1 cellular context compared by ENCODE assay signal in the genomic region with DNA sequence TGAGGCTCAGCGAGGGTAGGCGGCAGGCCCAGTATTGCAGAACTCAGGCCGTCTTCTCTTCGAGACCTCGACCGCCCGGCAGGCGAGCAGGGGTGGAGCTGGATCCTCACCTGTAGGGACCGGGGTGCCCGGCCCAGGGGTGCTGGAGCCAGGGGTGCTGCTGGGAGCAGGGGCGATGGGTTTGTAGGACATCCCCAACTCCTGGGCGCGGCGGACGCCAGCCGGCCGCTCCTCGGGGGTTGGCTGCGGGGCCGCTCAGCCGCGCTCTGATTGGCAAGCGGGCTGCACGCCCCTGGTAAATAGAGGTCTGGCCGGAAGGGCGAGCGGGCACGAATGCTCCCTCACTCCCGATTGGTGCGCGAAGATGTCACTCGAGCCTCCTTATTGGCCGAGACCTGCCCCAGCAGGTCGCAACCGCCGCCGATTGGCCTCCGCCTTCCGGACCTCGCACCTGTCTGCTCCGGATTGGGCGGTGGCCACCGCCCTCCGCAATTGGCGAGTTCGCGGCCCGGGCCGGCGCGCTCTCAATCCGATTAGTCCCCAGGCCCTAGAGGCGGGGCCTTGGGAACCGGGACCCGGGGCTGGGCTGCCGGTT.
A peak's percentile ranks its signal among the peaks of the same experiment; 100 is the strongest.
TF ChIP-seq lines count a peak whose summit lies in the region.

A gene with protein sequence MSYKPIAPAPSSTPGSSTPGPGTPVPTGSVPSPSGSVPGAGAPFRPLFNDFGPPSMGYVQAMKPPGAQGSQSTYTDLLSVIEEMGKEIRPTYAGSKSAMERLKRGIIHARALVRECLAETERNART (minus strand): TSS at position 272 of the 595 bp plus-strand sequence. CDS start 80 bp downstream, at position 192.

TF ChIP-seq in GM12878, 131 proteins besides CTCF, POLR2A, EP300 and RAD21 (continued from another document):
- TF ChIP-seq, protein P1, sequence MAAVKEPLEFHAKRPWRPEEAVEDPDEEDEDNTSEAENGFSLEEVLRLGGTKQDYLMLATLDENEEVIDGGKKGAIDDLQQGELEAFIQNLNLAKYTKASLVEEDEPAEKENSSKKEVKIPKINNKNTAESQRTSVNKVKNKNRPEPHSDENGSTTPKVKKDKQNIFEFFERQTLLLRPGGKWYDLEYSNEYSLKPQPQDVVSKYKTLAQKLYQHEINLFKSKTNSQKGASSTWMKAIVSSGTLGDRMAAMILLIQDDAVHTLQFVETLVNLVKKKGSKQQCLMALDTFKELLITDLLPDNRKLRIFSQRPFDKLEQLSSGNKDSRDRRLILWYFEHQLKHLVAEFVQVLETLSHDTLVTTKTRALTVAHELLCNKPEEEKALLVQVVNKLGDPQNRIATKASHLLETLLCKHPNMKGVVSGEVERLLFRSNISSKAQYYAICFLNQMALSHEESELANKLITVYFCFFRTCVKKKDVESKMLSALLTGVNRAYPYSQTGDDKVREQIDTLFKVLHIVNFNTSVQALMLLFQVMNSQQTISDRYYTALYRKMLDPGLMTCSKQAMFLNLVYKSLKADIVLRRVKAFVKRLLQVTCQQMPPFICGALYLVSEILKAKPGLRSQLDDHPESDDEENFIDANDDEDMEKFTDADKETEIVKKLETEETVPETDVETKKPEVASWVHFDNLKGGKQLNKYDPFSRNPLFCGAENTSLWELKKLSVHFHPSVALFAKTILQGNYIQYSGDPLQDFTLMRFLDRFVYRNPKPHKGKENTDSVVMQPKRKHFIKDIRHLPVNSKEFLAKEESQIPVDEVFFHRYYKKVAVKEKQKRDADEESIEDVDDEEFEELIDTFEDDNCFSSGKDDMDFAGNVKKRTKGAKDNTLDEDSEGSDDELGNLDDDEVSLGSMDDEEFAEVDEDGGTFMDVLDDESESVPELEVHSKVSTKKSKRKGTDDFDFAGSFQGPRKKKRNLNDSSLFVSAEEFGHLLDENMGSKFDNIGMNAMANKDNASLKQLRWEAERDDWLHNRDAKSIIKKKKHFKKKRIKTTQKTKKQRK (IDR thresholded peaks at IDR 0.05; ENCODE audit: low read depth, low read length), result peak; percentile 86
- TF ChIP-seq ETV6 (conservative IDR thresholded peaks at IDR 0.05 in 1 of 2, IDR thresholded peaks at IDR 0.05 in 1 of 2; ENCODE audit: borderline replicate concordance in 1 of 2, low read depth in 1 of 2) (no peak), DPF2 (IDR thresholded peaks at IDR 0.05) (peak; percentile 97), ZNF24 (IDR thresholded peaks at IDR 0.05) (no peak), SRF (IDR thresholded peaks at IDR 0.05; ENCODE audit: low read depth in 2 of 2, low read length in 2 of 2) (no peak), MXI1 (IDR thresholded peaks at IDR 0.05; ENCODE audit: low read depth, low read length) (no peak), NR2C1 (IDR thresholded peaks at IDR 0.05) (no peak), ZNF207 (IDR thresholded peaks at IDR 0.05; ENCODE audit: borderline replicate concordance) (no peak), TAF1 (IDR thresholded peaks at IDR 0.05; ENCODE audit: borderline replicate concordance, low read depth, low read length) (0 out of 2 replicates have a peak, but pooled peaks have one; percentile 18), YBX1 (IDR thresholded peaks at IDR 0.05) (no peak), FOXK2 (IDR thresholded peaks at IDR 0.05) (peak; percentile 70), TCF12 (IDR thresholded peaks at IDR 0.05; ENCODE audit: low read depth, low read length) (no peak), LARP7 (IDR thresholded peaks at IDR 0.05) (0 out of 2 replicates have a peak, but pooled peaks have one; percentile 21), HCFC1 (IDR thresholded peaks at IDR 0.05; ENCODE audit: low read length) (no peak), SUPT20H (IDR thresholded peaks at IDR 0.05; ENCODE audit: borderline replicate concordance, control insufficient read depth, low read depth, low read length) (no peak), EZH2 (IDR thresholded peaks at IDR 0.05; ENCODE audit: borderline replicate concordance, control insufficient read depth, low read depth, low read length) (no peak), SP1 (IDR thresholded peaks at IDR 0.05; ENCODE audit: low read depth, low read length) (peak; percentile 99), ZNF622 (IDR thresholded peaks at IDR 0.05) (no peak), SIX5 (IDR thresholded peaks at IDR 0.05; ENCODE audit: low read depth, low read length, severe bottlenecking) (no peak), TARDBP (IDR thresholded peaks at IDR 0.05; ENCODE audit: borderline replicate concordance) (no peak), SMC3 (IDR thresholded peaks at IDR 0.05; ENCODE audit: borderline replicate concordance, low read length) (no peak)
- TF ChIP-seq, protein P2, sequence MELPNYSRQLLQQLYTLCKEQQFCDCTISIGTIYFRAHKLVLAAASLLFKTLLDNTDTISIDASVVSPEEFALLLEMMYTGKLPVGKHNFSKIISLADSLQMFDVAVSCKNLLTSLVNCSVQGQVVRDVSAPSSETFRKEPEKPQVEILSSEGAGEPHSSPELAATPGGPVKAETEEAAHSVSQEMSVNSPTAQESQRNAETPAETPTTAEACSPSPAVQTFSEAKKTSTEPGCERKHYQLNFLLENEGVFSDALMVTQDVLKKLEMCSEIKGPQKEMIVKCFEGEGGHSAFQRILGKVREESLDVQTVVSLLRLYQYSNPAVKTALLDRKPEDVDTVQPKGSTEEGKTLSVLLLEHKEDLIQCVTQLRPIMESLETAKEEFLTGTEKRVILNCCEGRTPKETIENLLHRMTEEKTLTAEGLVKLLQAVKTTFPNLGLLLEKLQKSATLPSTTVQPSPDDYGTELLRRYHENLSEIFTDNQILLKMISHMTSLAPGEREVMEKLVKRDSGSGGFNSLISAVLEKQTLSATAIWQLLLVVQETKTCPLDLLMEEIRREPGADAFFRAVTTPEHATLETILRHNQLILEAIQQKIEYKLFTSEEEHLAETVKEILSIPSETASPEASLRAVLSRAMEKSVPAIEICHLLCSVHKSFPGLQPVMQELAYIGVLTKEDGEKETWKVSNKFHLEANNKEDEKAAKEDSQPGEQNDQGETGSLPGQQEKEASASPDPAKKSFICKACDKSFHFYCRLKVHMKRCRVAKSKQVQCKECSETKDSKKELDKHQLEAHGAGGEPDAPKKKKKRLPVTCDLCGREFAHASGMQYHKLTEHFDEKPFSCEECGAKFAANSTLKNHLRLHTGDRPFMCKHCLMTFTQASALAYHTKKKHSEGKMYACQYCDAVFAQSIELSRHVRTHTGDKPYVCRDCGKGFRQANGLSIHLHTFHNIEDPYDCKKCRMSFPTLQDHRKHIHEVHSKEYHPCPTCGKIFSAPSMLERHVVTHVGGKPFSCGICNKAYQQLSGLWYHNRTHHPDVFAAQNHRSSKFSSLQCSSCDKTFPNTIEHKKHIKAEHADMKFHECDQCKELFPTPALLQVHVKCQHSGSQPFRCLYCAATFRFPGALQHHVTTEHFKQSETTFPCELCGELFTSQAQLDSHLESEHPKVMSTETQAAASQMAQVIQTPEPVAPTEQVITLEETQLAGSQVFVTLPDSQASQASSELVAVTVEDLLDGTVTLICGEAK (IDR thresholded peaks at IDR 0.05; ENCODE audit: borderline replicate concordance), result peak; percentile 66; the same call in 1 of the 2 replicates
- TF ChIP-seq, protein P3, sequence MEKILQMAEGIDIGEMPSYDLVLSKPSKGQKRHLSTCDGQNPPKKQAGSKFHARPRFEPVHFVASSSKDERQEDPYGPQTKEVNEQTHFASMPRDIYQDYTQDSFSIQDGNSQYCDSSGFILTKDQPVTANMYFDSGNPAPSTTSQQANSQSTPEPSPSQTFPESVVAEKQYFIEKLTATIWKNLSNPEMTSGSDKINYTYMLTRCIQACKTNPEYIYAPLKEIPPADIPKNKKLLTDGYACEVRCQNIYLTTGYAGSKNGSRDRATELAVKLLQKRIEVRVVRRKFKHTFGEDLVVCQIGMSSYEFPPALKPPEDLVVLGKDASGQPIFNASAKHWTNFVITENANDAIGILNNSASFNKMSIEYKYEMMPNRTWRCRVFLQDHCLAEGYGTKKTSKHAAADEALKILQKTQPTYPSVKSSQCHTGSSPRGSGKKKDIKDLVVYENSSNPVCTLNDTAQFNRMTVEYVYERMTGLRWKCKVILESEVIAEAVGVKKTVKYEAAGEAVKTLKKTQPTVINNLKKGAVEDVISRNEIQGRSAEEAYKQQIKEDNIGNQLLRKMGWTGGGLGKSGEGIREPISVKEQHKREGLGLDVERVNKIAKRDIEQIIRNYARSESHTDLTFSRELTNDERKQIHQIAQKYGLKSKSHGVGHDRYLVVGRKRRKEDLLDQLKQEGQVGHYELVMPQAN (conservative IDR thresholded peaks at IDR 0.05), result peak; percentile 83
- TF ChIP-seq, protein P4, sequence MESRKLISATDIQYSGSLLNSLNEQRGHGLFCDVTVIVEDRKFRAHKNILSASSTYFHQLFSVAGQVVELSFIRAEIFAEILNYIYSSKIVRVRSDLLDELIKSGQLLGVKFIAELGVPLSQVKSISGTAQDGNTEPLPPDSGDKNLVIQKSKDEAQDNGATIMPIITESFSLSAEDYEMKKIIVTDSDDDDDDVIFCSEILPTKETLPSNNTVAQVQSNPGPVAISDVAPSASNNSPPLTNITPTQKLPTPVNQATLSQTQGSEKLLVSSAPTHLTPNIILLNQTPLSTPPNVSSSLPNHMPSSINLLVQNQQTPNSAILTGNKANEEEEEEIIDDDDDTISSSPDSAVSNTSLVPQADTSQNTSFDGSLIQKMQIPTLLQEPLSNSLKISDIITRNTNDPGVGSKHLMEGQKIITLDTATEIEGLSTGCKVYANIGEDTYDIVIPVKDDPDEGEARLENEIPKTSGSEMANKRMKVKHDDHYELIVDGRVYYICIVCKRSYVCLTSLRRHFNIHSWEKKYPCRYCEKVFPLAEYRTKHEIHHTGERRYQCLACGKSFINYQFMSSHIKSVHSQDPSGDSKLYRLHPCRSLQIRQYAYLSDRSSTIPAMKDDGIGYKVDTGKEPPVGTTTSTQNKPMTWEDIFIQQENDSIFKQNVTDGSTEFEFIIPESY (IDR thresholded peaks at IDR 0.05), result no peak
- TF ChIP-seq, protein P5, sequence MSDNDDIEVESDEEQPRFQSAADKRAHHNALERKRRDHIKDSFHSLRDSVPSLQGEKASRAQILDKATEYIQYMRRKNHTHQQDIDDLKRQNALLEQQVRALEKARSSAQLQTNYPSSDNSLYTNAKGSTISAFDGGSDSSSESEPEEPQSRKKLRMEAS (IDR thresholded peaks at IDR 0.05; ENCODE audit: low read depth, low read length), result peak; percentile 59; the same call in 1 of the 2 replicates
- TF ChIP-seq, protein P6, sequence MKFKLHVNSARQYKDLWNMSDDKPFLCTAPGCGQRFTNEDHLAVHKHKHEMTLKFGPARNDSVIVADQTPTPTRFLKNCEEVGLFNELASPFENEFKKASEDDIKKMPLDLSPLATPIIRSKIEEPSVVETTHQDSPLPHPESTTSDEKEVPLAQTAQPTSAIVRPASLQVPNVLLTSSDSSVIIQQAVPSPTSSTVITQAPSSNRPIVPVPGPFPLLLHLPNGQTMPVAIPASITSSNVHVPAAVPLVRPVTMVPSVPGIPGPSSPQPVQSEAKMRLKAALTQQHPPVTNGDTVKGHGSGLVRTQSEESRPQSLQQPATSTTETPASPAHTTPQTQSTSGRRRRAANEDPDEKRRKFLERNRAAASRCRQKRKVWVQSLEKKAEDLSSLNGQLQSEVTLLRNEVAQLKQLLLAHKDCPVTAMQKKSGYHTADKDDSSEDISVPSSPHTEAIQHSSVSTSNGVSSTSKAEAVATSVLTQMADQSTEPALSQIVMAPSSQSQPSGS (IDR thresholded peaks at IDR 0.05; ENCODE audit: low read length), result no peak
- TF ChIP-seq, protein P7, sequence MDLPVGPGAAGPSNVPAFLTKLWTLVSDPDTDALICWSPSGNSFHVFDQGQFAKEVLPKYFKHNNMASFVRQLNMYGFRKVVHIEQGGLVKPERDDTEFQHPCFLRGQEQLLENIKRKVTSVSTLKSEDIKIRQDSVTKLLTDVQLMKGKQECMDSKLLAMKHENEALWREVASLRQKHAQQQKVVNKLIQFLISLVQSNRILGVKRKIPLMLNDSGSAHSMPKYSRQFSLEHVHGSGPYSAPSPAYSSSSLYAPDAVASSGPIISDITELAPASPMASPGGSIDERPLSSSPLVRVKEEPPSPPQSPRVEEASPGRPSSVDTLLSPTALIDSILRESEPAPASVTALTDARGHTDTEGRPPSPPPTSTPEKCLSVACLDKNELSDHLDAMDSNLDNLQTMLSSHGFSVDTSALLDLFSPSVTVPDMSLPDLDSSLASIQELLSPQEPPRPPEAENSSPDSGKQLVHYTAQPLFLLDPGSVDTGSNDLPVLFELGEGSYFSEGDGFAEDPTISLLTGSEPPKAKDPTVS (IDR thresholded peaks at IDR 0.05; ENCODE audit: low read depth, low read length), result no peak
- TF ChIP-seq, protein P8, sequence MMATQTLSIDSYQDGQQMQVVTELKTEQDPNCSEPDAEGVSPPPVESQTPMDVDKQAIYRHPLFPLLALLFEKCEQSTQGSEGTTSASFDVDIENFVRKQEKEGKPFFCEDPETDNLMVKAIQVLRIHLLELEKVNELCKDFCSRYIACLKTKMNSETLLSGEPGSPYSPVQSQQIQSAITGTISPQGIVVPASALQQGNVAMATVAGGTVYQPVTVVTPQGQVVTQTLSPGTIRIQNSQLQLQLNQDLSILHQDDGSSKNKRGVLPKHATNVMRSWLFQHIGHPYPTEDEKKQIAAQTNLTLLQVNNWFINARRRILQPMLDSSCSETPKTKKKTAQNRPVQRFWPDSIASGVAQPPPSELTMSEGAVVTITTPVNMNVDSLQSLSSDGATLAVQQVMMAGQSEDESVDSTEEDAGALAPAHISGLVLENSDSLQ (IDR thresholded peaks at IDR 0.05), result peak; percentile 99
- TF ChIP-seq, protein P9, sequence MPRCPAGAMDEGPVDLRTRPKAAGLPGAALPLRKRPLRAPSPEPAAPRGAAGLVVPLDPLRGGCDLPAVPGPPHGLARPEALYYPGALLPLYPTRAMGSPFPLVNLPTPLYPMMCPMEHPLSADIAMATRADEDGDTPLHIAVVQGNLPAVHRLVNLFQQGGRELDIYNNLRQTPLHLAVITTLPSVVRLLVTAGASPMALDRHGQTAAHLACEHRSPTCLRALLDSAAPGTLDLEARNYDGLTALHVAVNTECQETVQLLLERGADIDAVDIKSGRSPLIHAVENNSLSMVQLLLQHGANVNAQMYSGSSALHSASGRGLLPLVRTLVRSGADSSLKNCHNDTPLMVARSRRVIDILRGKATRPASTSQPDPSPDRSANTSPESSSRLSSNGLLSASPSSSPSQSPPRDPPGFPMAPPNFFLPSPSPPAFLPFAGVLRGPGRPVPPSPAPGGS (IDR thresholded peaks at IDR 0.05; ENCODE audit: borderline replicate concordance, insufficient read depth, low read depth, low read length, poor library complexity, severe bottlenecking), result no peak
